In genomic region chr1:156106624-156107488, GRCh38 we compare ENCODE assay signal across 9 cellular contexts. TPM values are rescaled to one million over a fixed set of nuclear protein-coding genes. Genes with fewer than 3 reads are reported as not detected.
DNase-seq lines count a peak whose midpoint lies in the region; ATAC-seq, FAIRE-seq and TF ChIP-seq lines count a peak whose summit lies in the region.
"Had no signal": no experiment of that assay in that cellular context is flagged by ENCODE, and none has a peak within 500 bp of the region (broad histone marks: within the 10 kb centered on the region; RNA-seq: fewer than 3 reads in every experiment).

No MANE protein-coding gene starts in this region.

- H3K4me3 Mint-ChIP-seq in Caco-2 (ENCODE audit: unreplicated experiment) (peak overlapping the region; percentile 71), astrocyte (ENCODE audit: unreplicated experiment) (peak overlapping the region; percentile 85)

- H3K36me3 Mint-ChIP-seq in Caco-2 (ENCODE audit: insufficient read depth, unreplicated experiment) (peaks cover 26% of the 10 kb centered on the region), astrocyte (ENCODE audit: low read depth, unreplicated experiment) (peaks cover 4% of the 10 kb centered on the region)

- peak overlapping the region; percentile 82 for H3K4me2 ChIP-seq in astrocyte (ENCODE audit: low read length)

- POLR2A ChIA-PET in Caco-2 (lab: Charles Lee), result interaction anchor here (0.6 to 2.2 kb wide), 6 partner anchors 9 to 127 kb away, joined by 3 to 13 read pairs (median 4); partner anchors contain the start of gene PMF1

- no peaks in the 10 kb centered on the region for H3K36me3 ChIP-seq in Caco-2 (ENCODE audit: control insufficient read depth, insufficient read depth, low read length)
- H3K36me3 ChIP-seq in astrocyte (ENCODE audit: insufficient read depth, low read length), result no peaks in the 10 kb centered on the region
- no peaks in the 10 kb centered on the region for H3K36me3 ChIP-seq in kidney (ENCODE audit: control insufficient read depth in 1 of 2, insufficient read depth in 2 of 2, low read length in 2 of 2)
- no peaks in the 10 kb centered on the region for H3K36me3 ChIP-seq in stomach smooth muscle (ENCODE audit: control insufficient read depth in 2 of 2, insufficient read depth in 2 of 2, low read length in 2 of 2)

- FAIRE-seq in astrocyte (lab: Jason Lieb, UNC) (no peak), kidney (lab: Jason Lieb, UNC) (no peak)

- ATAC-seq in HG03571 (IDR thresholded peaks at IDR 0.05; ENCODE audit: unreplicated experiment), result peak; percentile 5
- ATAC-seq in HG02642 (IDR thresholded peaks at IDR 0.05; ENCODE audit: poor library complexity, unreplicated experiment), result no peak
- ATAC-seq in HG03039 (IDR thresholded peaks at IDR 0.05; ENCODE audit: unreplicated experiment), result no peak

- H3K27ac ChIP-seq in astrocyte (ENCODE audit: low read depth, low read length) (peak overlapping the region; percentile 94), kidney (ENCODE audit: low read depth in 2 of 2, low read length in 2 of 2) (peak overlapping the region; percentile 92 to 96), stomach smooth muscle (ENCODE audit: low read length) (peak overlapping the region; percentile 100)

- H3K9me3 ChIP-seq in Caco-2 (no peaks in the 10 kb centered on the region), astrocyte (ENCODE audit: insufficient read depth, low read depth, low read length) (no peaks in the 10 kb centered on the region), kidney (ENCODE audit: control insufficient read depth in 1 of 2, low read length in 2 of 2) (no peaks in the 10 kb centered on the region), stomach smooth muscle (ENCODE audit: control insufficient read depth in 2 of 2, low read length in 2 of 2) (no peaks in the 10 kb centered on the region)

- H3K27me3 ChIP-seq in Caco-2 (replicated peaks; ENCODE audit: control insufficient read depth, insufficient read depth, low read length) (no peaks in the 10 kb centered on the region), astrocyte (ENCODE audit: insufficient read depth, low read length) (no peaks in the 10 kb centered on the region), stomach smooth muscle (ENCODE audit: control insufficient read depth in 1 of 2, insufficient read depth in 2 of 2, low read length in 2 of 2) (no peaks in the 10 kb centered on the region)

- intact Hi-C loops in Caco-2 (cut with micrococcal nuclease; ENCODE audit: unreplicated experiment) (loop anchor here (1.0 kb wide), 2 partner anchors 7 to 21 kb away; partner anchors contain the start of gene LMNA), kidney (cut with DNase I) (no loop called here)

- H3K27me3 Mint-ChIP-seq in Caco-2 (ENCODE audit: insufficient read depth, unreplicated experiment) (no peaks in the 10 kb centered on the region), astrocyte (ENCODE audit: low read depth, unreplicated experiment) (no peaks in the 10 kb centered on the region)

- H3K9me3 Mint-ChIP-seq in Caco-2 (ENCODE audit: unreplicated experiment) (no peaks in the 10 kb centered on the region), astrocyte (ENCODE audit: unreplicated experiment) (no peaks in the 10 kb centered on the region)

- H3K4me3 ChIP-seq in Caco-2 (ENCODE audit: low read depth, low read length), result peak overlapping the region; percentile 15; the same call in 1 of the 2 replicates
- peak overlapping the region; percentile 27 for H3K4me3 ChIP-seq in astrocyte (ENCODE audit: insufficient read depth, low read depth, low read length)
- peak overlapping the region in 1 of 2 donors; percentile 34 for H3K4me3 ChIP-seq in kidney (ENCODE audit: low read length in 2 of 2)
- peak overlapping the region; percentile 60 to 68 for H3K4me3 ChIP-seq in stomach smooth muscle (ENCODE audit: low read length in 2 of 2)

- H2AFZ ChIP-seq in astrocyte (ENCODE audit: low read depth, low read length), result peak overlapping the region; percentile 46

- H3K9ac ChIP-seq in astrocyte (ENCODE audit: low read length) (peak overlapping the region; percentile 90), kidney (ENCODE audit: low read length in 2 of 2) (peak overlapping the region in 1 of 2 donors; percentile 76), stomach smooth muscle (ENCODE audit: low read length in 2 of 2) (peak overlapping the region; percentile 90 to 93)

- H4K20me1 ChIP-seq in astrocyte (ENCODE audit: insufficient read depth, low read length), result no peaks in the 10 kb centered on the region

- BruUV-seq in Caco-2 (replicated peaks; lab: Mats Ljungman, UMichigan), result TSS peak; percentile 85

- peaks cover 33% of the 10 kb centered on the region for H3K4me1 ChIP-seq in Caco-2
- peaks cover 54% of the 10 kb centered on the region for H3K4me1 ChIP-seq in astrocyte (ENCODE audit: insufficient read depth, low read length)
- peaks cover 26 to 38% of the 10 kb centered on the region in 2 donors for H3K4me1 ChIP-seq in kidney (ENCODE audit: control insufficient read depth in 1 of 2, insufficient read depth in 1 of 2, low read depth in 1 of 2, low read length in 2 of 2)
- H3K4me1 ChIP-seq in stomach smooth muscle (ENCODE audit: control insufficient read depth, insufficient read depth, low read length), result peaks cover 60% of the 10 kb centered on the region

- H3K27ac Mint-ChIP-seq in Caco-2 (ENCODE audit: unreplicated experiment), result peak overlapping the region; percentile 86
- peak overlapping the region; percentile 100 for H3K27ac Mint-ChIP-seq in astrocyte (ENCODE audit: unreplicated experiment)

- peaks cover 21% of the 10 kb centered on the region for H3K79me2 ChIP-seq in astrocyte (ENCODE audit: insufficient read depth, low read length)

- H3K4me1 Mint-ChIP-seq in Caco-2 (ENCODE audit: low read depth, unreplicated experiment), result peaks cover 40% of the 10 kb centered on the region
- peaks cover 40% of the 10 kb centered on the region for H3K4me1 Mint-ChIP-seq in astrocyte (ENCODE audit: low read depth, unreplicated experiment)

- DNase-seq in Caco-2 (peak; percentile 57 to 65), astrocyte (ENCODE audit: low read depth) (no peak), kidney (no peak), mesenteric fat pad (ENCODE audit: low spot score) (no peak)

- CTCF ChIA-PET in Caco-2 (lab: Charles Lee), result interaction anchor here (0.6 to 2.2 kb wide), 4 partner anchors 9 to 87 kb away, joined by 3 to 8 read pairs (median 4); partner anchors contain the start of gene SLC25A44

- no peak for TF ChIP-seq CTCF in Caco-2 (IDR thresholded peaks at IDR 0.05; ENCODE audit: insufficient read depth in 1 of 2, low read depth in 1 of 2, low read length in 1 of 2, severe bottlenecking in 1 of 2, unreplicated experiment in 1 of 2)
- no peak for TF ChIP-seq CTCF in astrocyte (IDR thresholded peaks at IDR 0.05; ENCODE audit: insufficient read depth, low read depth, low read length)
- TF ChIP-seq CTCF in kidney (IDR thresholded peaks at IDR 0.05; ENCODE audit: borderline replicate concordance, extremely low read depth, insufficient read depth), result no peak

RNA-seq across cellular contexts. Expression of gene LMNA, which starts 7.7 kb away (rescaled TPM):
- total RNA-seq in Caco-2 (2022) (112 and 113 TPM in 2 replicates), astrocyte (429 and 464 TPM in 2 replicates), kidney (384 TPM), mesenteric fat pad (901 TPM)
- 145 TPM for polyA plus RNA-seq in kidney (ENCODE audit: insufficient read depth, low read depth, low replicate concordance)

RNA-seq across cellular contexts. Expression of gene MEX3A, which starts 24.6 kb away (rescaled TPM):
- total RNA-seq in Caco-2 (2022) (8.9 and 12.2 TPM in 2 replicates), astrocyte (32.9 and 37.6 TPM in 2 replicates), kidney (1.7 TPM), mesenteric fat pad (0.58 TPM)
- 1.0 TPM for polyA plus RNA-seq in kidney (ENCODE audit: insufficient read depth, low read depth, low replicate concordance)

RNA-seq across cellular contexts. Expression of gene RAB25, which starts 45.9 kb away (rescaled TPM):
- total RNA-seq in Caco-2 (2022) (138 and 141 TPM in 2 replicates), astrocyte (0.99 and 3.1 TPM in 2 replicates), kidney (51.4 TPM), mesenteric fat pad (not detected)
- 73.0 TPM for polyA plus RNA-seq in kidney (ENCODE audit: insufficient read depth, low read depth, low replicate concordance)
- total RNA-seq: lung microvascular endothelial cell had no signal

RNA-seq across cellular contexts. Expression of gene SEMA4A, which starts 46.5 kb away (rescaled TPM):
- total RNA-seq in Caco-2 (2022), result 0.52 and 1.3 TPM in 2 replicates
- total RNA-seq in astrocyte, result 0.66 and 1.1 TPM in 2 replicates
- 45.9 TPM for total RNA-seq in kidney
- polyA plus RNA-seq in kidney (ENCODE audit: insufficient read depth, low read depth, low replicate concordance), result 16.4 TPM
- 31.9 TPM for total RNA-seq in mesenteric fat pad

RNA-seq across cellular contexts. Expression of gene LAMTOR2, which starts 52.3 kb away (rescaled TPM):
- total RNA-seq in Caco-2 (2022) (49.4 and 49.5 TPM in 2 replicates), astrocyte (60.1 and 62.6 TPM in 2 replicates), kidney (50.8 TPM), mesenteric fat pad (65.5 TPM)
- 200 TPM for polyA plus RNA-seq in kidney (ENCODE audit: insufficient read depth, low read depth, low replicate concordance)

Comparison
In these comparisons a context has a peak if more than half of its experiments do, and no peak if none do; other contexts are left out.
1. DNase-seq: peak in Caco-2 (2 of 2); none in astrocyte (single experiment), kidney (single experiment) and mesenteric fat pad (single experiment).
2. RNA of gene RAB25, which starts 45.9 kb away (total RNA-seq): 138 to 141 TPM in Caco-2 and 51.4 TPM in kidney (single experiment); 0.99 to 3.1 TPM in astrocyte and not detected in mesenteric fat pad (single experiment); every median in the first group is over 10 times any median in the second.
3. Peak in every context shown above with its lines, with median percentiles within 50 percentile points of each other: H3K27ac ChIP-seq.